In the genomic region with DNA sequence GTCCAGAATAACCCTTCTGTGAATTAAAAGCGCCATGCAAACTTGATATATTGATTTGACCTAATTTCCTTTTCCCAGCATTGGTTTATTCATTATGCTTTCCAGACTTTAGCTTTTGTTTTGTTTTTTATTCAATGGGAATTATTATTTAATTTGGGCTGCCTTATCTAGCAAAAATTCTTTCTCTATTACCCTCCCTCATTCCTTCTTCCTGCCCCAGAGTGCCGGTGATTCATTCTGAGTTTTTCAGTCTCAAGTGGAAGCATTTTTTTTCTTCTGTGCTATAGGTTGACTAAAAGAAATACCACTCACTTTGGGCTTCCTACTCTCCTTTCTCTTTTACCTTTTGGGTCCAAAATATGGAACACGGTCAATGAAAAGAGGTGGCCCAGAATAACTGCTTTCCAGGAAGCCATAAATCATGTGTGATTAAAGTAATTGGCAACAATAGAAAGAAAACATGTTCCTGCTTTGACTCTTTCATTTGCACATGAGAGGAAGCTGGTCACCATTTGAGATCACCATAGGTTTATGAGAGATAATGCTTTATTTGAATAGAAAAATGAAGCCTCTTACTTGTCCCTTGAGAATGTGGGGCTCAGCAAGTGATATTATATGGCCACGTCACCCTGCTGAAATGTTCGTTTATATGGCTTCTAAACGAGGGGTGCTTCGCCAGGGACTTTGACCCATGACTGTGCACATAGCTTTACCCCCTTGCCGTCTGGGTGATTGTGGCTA, we compare ENCODE assay signal across 12 cellular contexts.
DNase-seq lines count a peak whose midpoint lies in the region; ATAC-seq and TF ChIP-seq lines count a peak whose summit lies in the region.
"Had no signal": no experiment of that assay in that cellular context is flagged by ENCODE, and none has a peak within 500 bp of the region (broad histone marks: within the 10 kb centered on the region; RNA-seq: fewer than 3 reads in every experiment).

No MANE protein-coding gene starts in this region.

- H3K36me3 Mint-ChIP-seq in HFFc6 (ENCODE audit: low read depth): no peaks in the 10 kb centered on the region
- no peaks in the 10 kb centered on the region for H3K36me3 Mint-ChIP-seq in stimulated activated memory B cell treated with anti-CD40 and anti-IgM and Interleukin-4, amounts not matched to agents 10 μg/mL and 1 μg/mL and 100 μg/mL, for 72 hours
- H3K36me3 Mint-ChIP-seq in activated T-helper 2 cell treated with anti-CD3 and anti-CD28 coated beads, Interferon-gamma antibody, Interleukin-2, Interleukin-4, amounts not matched to agents 10 μg/mL and 5 μg/mL and 100 μg/mL, durations not matched to agents 14 hours and 24 hours and 36 hours (ENCODE audit: low read depth): no peaks in the 10 kb centered on the region
- H3K36me3 Mint-ChIP-seq: IgD-negative memory B cell had no signal

- H3K79me2 ChIP-seq in fibroblast of lung (ENCODE audit: control insufficient read depth, insufficient read depth, low read length) (no peaks in the 10 kb centered on the region), smooth muscle cell (ENCODE audit: low read depth) (no peaks in the 10 kb centered on the region)

- H3K4me2 ChIP-seq in fibroblast of lung (ENCODE audit: extremely low read depth, insufficient read depth, low read length): peak overlapping the region; percentile 60
- peak overlapping the region; percentile 56 for H3K4me2 ChIP-seq in smooth muscle cell

- H3K9me3 ChIP-seq in fibroblast of lung (ENCODE audit: control insufficient read depth, insufficient read depth, low read depth, low read length) (no peaks in the 10 kb centered on the region), smooth muscle cell (replicated peaks; ENCODE audit: low read depth) (no peaks in the 10 kb centered on the region), uterus (no peaks in the 10 kb centered on the region)

- H2AFZ ChIP-seq in fibroblast of lung (ENCODE audit: low read length) (no peak overlapping the region), smooth muscle cell (ENCODE audit: low read depth) (peak overlapping the region; percentile 76)

- H3K4me3 Mint-ChIP-seq in HFFc6: peak overlapping the region; percentile 60
- no peak overlapping the region for H3K4me3 Mint-ChIP-seq in stimulated activated memory B cell treated with anti-CD40 and anti-IgM and Interleukin-4, amounts not matched to agents 10 μg/mL and 1 μg/mL and 100 μg/mL, for 72 hours
- H3K4me3 Mint-ChIP-seq in activated T-helper 2 cell treated with anti-CD3 and anti-CD28 coated beads, Interferon-gamma antibody, Interleukin-2, Interleukin-4, amounts not matched to agents 10 μg/mL and 5 μg/mL and 100 μg/mL, durations not matched to agents 14 hours and 24 hours and 36 hours (ENCODE audit: low read depth): no peak overlapping the region
- H3K4me3 Mint-ChIP-seq: IgD-negative memory B cell had no signal

- H3K27ac Mint-ChIP-seq in HFFc6: peak overlapping the region; percentile 87
- no peak overlapping the region for H3K27ac Mint-ChIP-seq in stimulated activated memory B cell treated with anti-CD40 and anti-IgM and Interleukin-4, amounts not matched to agents 10 μg/mL and 1 μg/mL and 100 μg/mL, for 72 hours
- H3K27ac Mint-ChIP-seq in activated T-helper 2 cell treated with anti-CD3 and anti-CD28 coated beads, Interferon-gamma antibody, Interleukin-2, Interleukin-4, amounts not matched to agents 10 μg/mL and 5 μg/mL and 100 μg/mL, durations not matched to agents 14 hours and 24 hours and 36 hours: no peak overlapping the region
- H3K27ac Mint-ChIP-seq: IgD-negative memory B cell had no signal

- intact Hi-C loops in uterus (cut with DNase I; ENCODE audit: low total_unique reads): no loop called here
- intact Hi-C loops in activated T-helper 2 cell treated with anti-CD3 and anti-CD28 coated beads, Interferon-gamma antibody, Interleukin-2, Interleukin-4, amounts not matched to agents 10 μg/mL and 5 μg/mL and 100 μg/mL, durations not matched to agents 14 hours and 24 hours and 36 hours (cut with micrococcal nuclease): no loop called here

- H3K27ac ChIP-seq in fibroblast of lung (ENCODE audit: insufficient read depth, low read length): peak overlapping the region; percentile 15
- H3K27ac ChIP-seq in smooth muscle cell (ENCODE audit: low read depth): peak overlapping the region; percentile 41
- H3K27ac ChIP-seq in uterus: peak overlapping the region in 1 of 2 donors; percentile 15

- H3K27me3 ChIP-seq in fibroblast of lung (ENCODE audit: control insufficient read depth, insufficient read depth, low read length) (no peaks in the 10 kb centered on the region), smooth muscle cell (ENCODE audit: low read depth) (no peaks in the 10 kb centered on the region), uterus (no peaks in the 10 kb centered on the region)

- peak; percentile 54 for DNase-seq in HFFc6
- peak; percentile 63 for DNase-seq in RPMI7951 (ENCODE audit: low read depth)
- peak; percentile 53 to 87 for DNase-seq in fibroblast of lung (ENCODE audit: low read depth in 2 of 2)
- no peak for DNase-seq in smooth muscle cell (lab: John Stamatoyannopoulos, UW; ENCODE audit: unreplicated experiment)
- DNase-seq in uterus: no peak
- no peak for DNase-seq in activated T-helper 2 cell treated with anti-CD3 and anti-CD28 coated beads, Interferon-gamma antibody, Interleukin-2, Interleukin-4, amounts not matched to agents 10 μg/mL and 5 μg/mL and 100 μg/mL, durations not matched to agents 14 hours and 24 hours and 36 hours (ENCODE audit: low spot score)
- DNase-seq: activated T-cell treated with anti-CD3 and anti-CD28 coated beads, Interleukin-2, amount 50 U/mL, for 48 hours; DMS 273 treated with DMSO at 0.1 percent for 48 hours; hippocampal formation had no signal

- no peak for ATAC-seq in stimulated activated memory B cell treated with anti-CD40 and anti-IgM and Interleukin-4, amounts not matched to agents 10 μg/mL and 1 μg/mL and 100 μg/mL, for 72 hours
- ATAC-seq in GM19455 (IDR thresholded peaks at IDR 0.05; ENCODE audit: unreplicated experiment): no peak

- no peak for TF ChIP-seq CTCF in HFFc6 (IDR thresholded peaks at IDR 0.05)
- TF ChIP-seq CTCF in fibroblast of lung (conservative IDR thresholded peaks at IDR 0.05 in 1 of 2, IDR thresholded peaks at IDR 0.05 in 1 of 2; ENCODE audit: low read depth in 1 of 2, low read length in 2 of 2): no peak
- TF ChIP-seq CTCF in smooth muscle cell (IDR thresholded peaks at IDR 0.05; ENCODE audit: borderline replicate concordance, insufficient read depth, poor library complexity, severe bottlenecking): no peak
- TF ChIP-seq CTCF in uterus (IDR thresholded peaks at IDR 0.05): no peak

- H3K9ac ChIP-seq in fibroblast of lung (ENCODE audit: insufficient read depth, low read length): no peak overlapping the region
- H3K9ac ChIP-seq in smooth muscle cell (ENCODE audit: low read depth): no peak overlapping the region

- H3K4me1 ChIP-seq in fibroblast of lung (ENCODE audit: control insufficient read depth, extremely low read depth, insufficient read depth, low read length) (peaks cover 12% of the 10 kb centered on the region), smooth muscle cell (ENCODE audit: low read depth) (peaks cover 19% of the 10 kb centered on the region), uterus (peaks cover 0 to 11% of the 10 kb centered on the region in 2 donors)

- TF ChIP-seq POLR2A in uterus (IDR thresholded peaks at IDR 0.05): no peak

- H3K4me3 ChIP-seq in fibroblast of lung (replicated peaks in 1 of 4; ENCODE audit: control extremely low read depth in 1 of 4, insufficient read depth in 1 of 4, low read depth in 3 of 4, low read length in 4 of 4) (no peak overlapping the region), smooth muscle cell (no peak overlapping the region), uterus (no peak overlapping the region)

- peaks cover 80% of the 10 kb centered on the region for H3K4me1 Mint-ChIP-seq in HFFc6 (ENCODE audit: low read depth)
- no peaks in the 10 kb centered on the region for H3K4me1 Mint-ChIP-seq in stimulated activated memory B cell treated with anti-CD40 and anti-IgM and Interleukin-4, amounts not matched to agents 10 μg/mL and 1 μg/mL and 100 μg/mL, for 72 hours
- no peaks in the 10 kb centered on the region for H3K4me1 Mint-ChIP-seq in activated T-helper 2 cell treated with anti-CD3 and anti-CD28 coated beads, Interferon-gamma antibody, Interleukin-2, Interleukin-4, amounts not matched to agents 10 μg/mL and 5 μg/mL and 100 μg/mL, durations not matched to agents 14 hours and 24 hours and 36 hours (ENCODE audit: low read depth)
- H3K4me1 Mint-ChIP-seq: IgD-negative memory B cell had no signal

- H3F3A ChIP-seq in smooth muscle cell (ENCODE audit: low read depth): peaks cover 10% of the 10 kb centered on the region

- H3K36me3 ChIP-seq in fibroblast of lung (ENCODE audit: control insufficient read depth, insufficient read depth, low read length) (no peaks in the 10 kb centered on the region), smooth muscle cell (ENCODE audit: low read depth) (no peaks in the 10 kb centered on the region), uterus (no peaks in the 10 kb centered on the region)

- WGBS in smooth muscle cell (ENCODE audit: low lambda C conversion rate): 80% methylated on average over 8 of the region's 8 CpGs

- no peaks in the 10 kb centered on the region for H4K20me1 ChIP-seq in fibroblast of lung (ENCODE audit: control insufficient read depth, extremely low read depth, insufficient read depth, low read length)
- no peaks in the 10 kb centered on the region for H4K20me1 ChIP-seq in smooth muscle cell (ENCODE audit: low read depth)

- H3K9me3 Mint-ChIP-seq in HFFc6: no peaks in the 10 kb centered on the region
- H3K9me3 Mint-ChIP-seq in stimulated activated memory B cell treated with anti-CD40 and anti-IgM and Interleukin-4, amounts not matched to agents 10 μg/mL and 1 μg/mL and 100 μg/mL, for 72 hours: no peaks in the 10 kb centered on the region
- H3K9me3 Mint-ChIP-seq in activated T-helper 2 cell treated with anti-CD3 and anti-CD28 coated beads, Interferon-gamma antibody, Interleukin-2, Interleukin-4, amounts not matched to agents 10 μg/mL and 5 μg/mL and 100 μg/mL, durations not matched to agents 14 hours and 24 hours and 36 hours: no peaks in the 10 kb centered on the region
- H3K9me3 Mint-ChIP-seq: IgD-negative memory B cell had no signal

- no peaks in the 10 kb centered on the region for H3K27me3 Mint-ChIP-seq in HFFc6 (ENCODE audit: insufficient read depth)
- no peaks in the 10 kb centered on the region for H3K27me3 Mint-ChIP-seq in stimulated activated memory B cell treated with anti-CD40 and anti-IgM and Interleukin-4, amounts not matched to agents 10 μg/mL and 1 μg/mL and 100 μg/mL, for 72 hours
- no peaks in the 10 kb centered on the region for H3K27me3 Mint-ChIP-seq in activated T-helper 2 cell treated with anti-CD3 and anti-CD28 coated beads, Interferon-gamma antibody, Interleukin-2, Interleukin-4, amounts not matched to agents 10 μg/mL and 5 μg/mL and 100 μg/mL, durations not matched to agents 14 hours and 24 hours and 36 hours (ENCODE audit: low read depth)

Comparison
In these comparisons a context has a peak if more than half of its experiments do, and no peak if none do; other contexts are left out.
1. DNase-seq: peak in HFFc6 (single experiment), RPMI7951 (single experiment) and fibroblast of lung (2 of 2); none in smooth muscle cell (single experiment), uterus (0 of 2) and activated T-helper 2 cell treated with anti-CD3 and anti-CD28 coated beads, Interferon-gamma antibody, Interleukin-2, Interleukin-4, amounts not matched to agents 10 μg/mL and 5 μg/mL and 100 μg/mL, durations not matched to agents 14 hours and 24 hours and 36 hours (single experiment).